1 cellular context compared by ENCODE assay signal in genomic region chr12:47098099-47098498, GRCh38.
TF ChIP-seq lines count a peak whose summit lies in the region.

No MANE protein-coding gene starts in this region.

TF ChIP-seq in IMR-90, 13 proteins besides CTCF, POLR2A, EP300 and RAD21:
- TF ChIP-seq MAZ (IDR thresholded peaks at IDR 0.05; ENCODE audit: borderline replicate concordance, low read depth, low read length) (no peak), FOS (IDR thresholded peaks at IDR 0.05; ENCODE audit: low read depth, low read length) (no peak)
